Comparison of ENCODE assay signal across 14 cellular contexts in genomic region chr21:46083271-46084040, GRCh38. TPM values are rescaled to one million over a fixed set of nuclear protein-coding genes. Genes with fewer than 3 reads are reported as not detected.
DNase-seq lines count a peak whose midpoint lies in the region; ATAC-seq and TF ChIP-seq lines count a peak whose summit lies in the region.
"Had no signal": no experiment of that assay in that cellular context is flagged by ENCODE, and none has a peak within 500 bp of the region (broad histone marks: within the 10 kb centered on the region; RNA-seq: fewer than 3 reads in every experiment).

No MANE protein-coding gene starts in this region.

- ATAC-seq in left lobe of liver (no peak), GM19395 (IDR thresholded peaks at IDR 0.05; ENCODE audit: unreplicated experiment) (no peak), HG03045 (IDR thresholded peaks at IDR 0.05; ENCODE audit: unreplicated experiment) (no peak)

- peak overlapping the region; percentile 4 to 55 (median 52) for H3K27ac ChIP-seq in sigmoid colon

- no peak for TF ChIP-seq CTCF in GM10248 (IDR thresholded peaks at IDR 0.05; ENCODE audit: control extremely low read depth, extremely low read depth, low read depth, missing control alignments)
- TF ChIP-seq CTCF in astrocyte of the spinal cord (IDR thresholded peaks at IDR 0.05; ENCODE audit: low read depth, low read length), result no peak
- TF ChIP-seq CTCF in sigmoid colon (IDR thresholded peaks at IDR 0.05), result no peak
- TF ChIP-seq CTCF in BE2C (IDR thresholded peaks at IDR 0.05; ENCODE audit: low read depth, low read length), result no peak

- intact Hi-C loops in sigmoid colon (cut with DNase I), result no loop called here

- CTCF ChIA-PET in GM10248 (lab: Yijun Ruan, JAX), result no interaction called here

- POLR2A ChIA-PET in GM10248 (lab: Yijun Ruan, JAX), result no interaction called here

- 43 to 73% methylated on average over 36 of the region's 36 CpGs for WGBS in sigmoid colon, 2 donors

- no peaks in the 10 kb centered on the region for H3K27me3 ChIP-seq in sigmoid colon
- no peaks in the 10 kb centered on the region for H3K27me3 ChIP-seq in BE2C

- TF ChIP-seq POLR2A in sigmoid colon (IDR thresholded peaks at IDR 0.05), result no peak

- H3K4me1 ChIP-seq in sigmoid colon (peaks cover 0 to 46% (median 37%) of the 10 kb centered on the region in 4 donors), BE2C (peaks cover 21% of the 10 kb centered on the region)

- H3K9me3 ChIP-seq in sigmoid colon, result no peaks in the 10 kb centered on the region
- 0 out of 2 replicates have a peak, but pooled peaks cover 3% of the 10 kb centered on the region for H3K9me3 ChIP-seq in BE2C

- in situ Hi-C loops in astrocyte of the spinal cord (cut with HindIII; ENCODE audit: low sequenced_read_pairs), result no loop called here

- TF ChIP-seq EP300 in sigmoid colon (IDR thresholded peaks at IDR 0.05), result no peak

- no peak overlapping the region for H3K4me3 ChIP-seq in astrocyte of the spinal cord (ENCODE audit: low read depth, low read length)
- H3K4me3 ChIP-seq in sigmoid colon, result no peak overlapping the region
- no peak overlapping the region for H3K4me3 ChIP-seq in BE2C (ENCODE audit: low read depth, low read length)

- H3K36me3 ChIP-seq in sigmoid colon (no peaks in the 10 kb centered on the region), BE2C (no peaks in the 10 kb centered on the region)

- DNase-seq in GM10248 (ENCODE audit: extremely low spot score), result peak; percentile 10
- peak; percentile 50 for DNase-seq in astrocyte of the spinal cord (ENCODE audit: low read depth, low spot score)
- peak; percentile 39 for DNase-seq in left lobe of liver (ENCODE audit: low spot score)
- DNase-seq in sigmoid colon, result peak; percentile 73
- no peak for DNase-seq in DMS114 treated with DMSO at 0.1 percent for 48 hours (lab: John Stamatoyannopoulos, UW; ENCODE audit: unreplicated experiment)
- DNase-seq in BE2C, result no peak
- DNase-seq: activated CD4-positive, alpha-beta T cell treated with anti-CD3 and anti-CD28 coated beads, Interleukin-2, amount 50 U/mL, for 48 hours; activated gamma-delta T cell; CD4-positive, alpha-beta memory T cell; central memory CD4-positive, alpha-beta T cell; NCI-H1092 treated with DMSO at 0.1 percent for 48 hours; NCI-H446 treated with DMSO at 0.1 percent for 48 hours had no signal

RNA-seq across cellular contexts. Expression of gene COL6A2, which starts 14.5 kb away (rescaled TPM):
- 34.9 TPM for total RNA-seq in left lobe of liver
- total RNA-seq in sigmoid colon, result 1,000 to 10,000 TPM in 2 of 4 donors, 100 to 1,000 TPM in 2; 570 to 1,745 (median 1,082) TPM
- polyA plus RNA-seq in sigmoid colon, result 100 to 1,000 TPM in 1 of 3 donors, 10 to 100 TPM in 2; 14.3 to 233 (median 37.8) TPM
- 14.8 TPM for polyA plus RNA-seq in BE2C (2012; ENCODE audit: insufficient read depth, insufficient read length, low read depth)

Comparison
In these comparisons a context has a peak if more than half of its experiments do, and no peak if none do; other contexts are left out.
1. DNase-seq: peak in GM10248 (single experiment), astrocyte of the spinal cord (single experiment), left lobe of liver (single experiment) and sigmoid colon (single experiment); none in DMS114 treated with DMSO at 0.1 percent for 48 hours (single experiment) and BE2C (single experiment).
2. RNA of gene COL6A2, which starts 14.5 kb away (total RNA-seq): 570 to 1,745 TPM in sigmoid colon; 34.9 TPM in left lobe of liver (single experiment); every median in the first group is over 10 times any median in the second.